In the genomic region with DNA sequence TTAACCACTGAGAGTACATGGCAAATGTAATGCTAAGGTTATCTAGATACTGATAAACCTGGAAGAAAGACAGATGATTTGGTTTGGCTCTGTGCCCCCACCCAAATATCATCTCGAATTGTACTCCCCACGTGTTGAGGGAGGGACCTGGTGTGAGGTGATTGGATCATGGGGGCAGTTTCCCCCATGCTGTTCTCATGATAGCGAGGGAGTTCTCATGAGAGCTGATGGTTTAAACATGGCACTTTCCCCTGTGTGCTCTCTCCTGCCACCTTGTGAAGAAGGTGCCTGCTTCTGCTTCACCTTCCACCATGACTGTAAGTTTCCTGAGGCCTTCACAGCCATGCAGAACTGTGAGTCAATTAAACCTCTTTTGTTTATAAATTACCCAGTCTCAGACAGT, we compare ENCODE assay signal across 10 cellular contexts. TPM values are rescaled to one million over a fixed set of nuclear protein-coding genes. Genes with fewer than 3 reads are reported as not detected.
DNase-seq lines count a peak whose midpoint lies in the region; TF ChIP-seq lines count a peak whose summit lies in the region.
"Had no signal": no experiment of that assay in that cellular context is flagged by ENCODE, and none has a peak within 500 bp of the region (broad histone marks: within the 10 kb centered on the region; RNA-seq: fewer than 3 reads in every experiment).

No MANE protein-coding gene starts in this region.

- no peaks in the 10 kb centered on the region for H3K27me3 ChIP-seq in sigmoid colon
- H3K27me3 ChIP-seq: heart left ventricle had no signal

- H3K27ac ChIP-seq in sigmoid colon = no peak overlapping the region
- H3K27ac ChIP-seq: heart left ventricle had no signal

- no peaks in the 10 kb centered on the region for H3K9me3 Mint-ChIP-seq in osteocyte (ENCODE audit: unreplicated experiment)

- H3K27ac Mint-ChIP-seq in osteocyte (ENCODE audit: unreplicated experiment) = no peak overlapping the region

- peak; percentile 20 for TF ChIP-seq CTCF in cardiac fibroblast (IDR thresholded peaks at IDR 0.05; ENCODE audit: low read depth, low read length)
- TF ChIP-seq CTCF in osteocyte (IDR thresholded peaks at IDR 0.05) = peak; percentile 35
- no peak for TF ChIP-seq CTCF in sigmoid colon (IDR thresholded peaks at IDR 0.05)

- H3K9me3 ChIP-seq in sigmoid colon = no peaks in the 10 kb centered on the region
- H3K9me3 ChIP-seq: heart left ventricle had no signal

- H3K4me1 Mint-ChIP-seq in osteocyte (ENCODE audit: unreplicated experiment) = no peaks in the 10 kb centered on the region

- TF ChIP-seq POLR2A in sigmoid colon (IDR thresholded peaks at IDR 0.05) = no peak

- no peaks in the 10 kb centered on the region for H3K27me3 Mint-ChIP-seq in osteocyte (ENCODE audit: unreplicated experiment)

- H3K4me3 ChIP-seq in cardiac fibroblast (replicated peaks in 1 of 2; ENCODE audit: low read depth in 2 of 2, low read length in 2 of 2) = no peak overlapping the region
- H3K4me3 ChIP-seq in sigmoid colon = no peak overlapping the region
- H3K4me3 ChIP-seq: heart left ventricle had no signal

- H3K4me3 Mint-ChIP-seq in osteocyte (ENCODE audit: unreplicated experiment) = no peak overlapping the region

- no peak for TF ChIP-seq EP300 in sigmoid colon (IDR thresholded peaks at IDR 0.05)

- H3K36me3 Mint-ChIP-seq in osteocyte (ENCODE audit: unreplicated experiment) = no peaks in the 10 kb centered on the region

- 39 to 70% methylated on average over 3 of the region's 3 CpGs for whole genome bisulfite sequencing in sigmoid colon, 2 donors

- DNase-seq in SIG-M5 treated with dmso at 0.1 percent for 504 hours (lab: John Stamatoyannopoulos, UW; ENCODE audit: unreplicated experiment) (peak; percentile 10), SIG-M5 (lab: John Stamatoyannopoulos, UW) (no peak), NCI-H1092 treated with DMSO at 0.1 percent for 48 hours (lab: John Stamatoyannopoulos, UW) (peak; percentile 2), cardiac fibroblast (ENCODE audit: low read depth in 2 of 2) (peak; percentile 16 to 43), osteocyte (ENCODE audit: extremely low spot score, unreplicated experiment) (no peak), sigmoid colon (no peak), NCI-H1417 treated with DMSO at 0.1 percent for 48 hours (lab: John Stamatoyannopoulos, UW) (no peak)
- no peak for DNase-seq in activated naive CD4-positive, alpha-beta T cell (lab: John Stamatoyannopoulos, UW)
- DNase-seq: heart left ventricle, RPMI8226 had no signal

- intact Hi-C loops in sigmoid colon (cut with DNase I) = no loop called here

- H3K4me1 ChIP-seq in sigmoid colon = no peaks in the 10 kb centered on the region

- H3K36me3 ChIP-seq in sigmoid colon = no peaks in the 10 kb centered on the region
- H3K36me3 ChIP-seq: heart left ventricle had no signal

RNA-seq across cellular contexts. Expression of a gene that starts 14.2 kb away (rescaled TPM):
- total RNA-seq in osteocyte = 0.35 and 0.84 TPM in 2 replicates
- total RNA-seq in sigmoid colon = 1 to 10 TPM in 1 of 4 donors, under 1 TPM in 1, not detected in 2; 0.82 to 4.7 TPM
- under 1 TPM in 1 of 3 donors, not detected in 2; 0.19 TPM for polyA plus RNA-seq in sigmoid colon
- polyA plus RNA-seq: heart left ventricle had no signal

RNA-seq across cellular contexts. Expression of a gene that starts 32.0 kb away (rescaled TPM):
- total RNA-seq in osteocyte (1.9 and 2.2 TPM in 2 replicates), sigmoid colon (under 1 TPM; 0.16 to 0.55 (median 0.31) TPM)
- polyA plus RNA-seq in sigmoid colon = under 1 TPM in 2 of 3 donors, not detected in 1; 0.23 to 0.36 TPM

RNA-seq across cellular contexts. Expression of a gene that starts 32.2 kb away (rescaled TPM):
- total RNA-seq in osteocyte (10.0 and 10.9 TPM in 2 replicates), sigmoid colon (10 to 100 TPM; 13.6 to 15.3 (median 14.7) TPM)
- 1 to 10 TPM; 1.8 to 7.2 (median 3.7) TPM for polyA plus RNA-seq in sigmoid colon

RNA-seq across cellular contexts. Expression of a gene that starts 48.3 kb away (rescaled TPM):
- total RNA-seq in osteocyte = 23.7 and 29.3 TPM in 2 replicates
- 10 to 100 TPM; 18.0 to 24.3 (median 22.8) TPM for total RNA-seq in sigmoid colon
- polyA plus RNA-seq in sigmoid colon = 10 to 100 TPM; 12.0 to 14.6 (median 12.9) TPM

RNA-seq across cellular contexts. Expression of a gene that starts 48.8 kb away (rescaled TPM):
- total RNA-seq in osteocyte = 115 TPM in 2 replicates
- 100 to 1,000 TPM in 3 of 4 donors, 10 to 100 TPM in 1; 98.5 to 120 (median 104) TPM for total RNA-seq in sigmoid colon
- 100 to 1,000 TPM in 2 of 3 donors, 10 to 100 TPM in 1; 82.3 to 114 (median 100) TPM for polyA plus RNA-seq in sigmoid colon

Comparison
In these comparisons a context has a peak if more than half of its experiments do, and no peak if none do; other contexts are left out.
1. DNase-seq: peak in SIG-M5 treated with dmso at 0.1 percent for 504 hours (single experiment), NCI-H1092 treated with DMSO at 0.1 percent for 48 hours (single experiment) and cardiac fibroblast (2 of 2); none in SIG-M5 (single experiment), osteocyte (single experiment), sigmoid colon (single experiment), NCI-H1417 treated with DMSO at 0.1 percent for 48 hours (single experiment) and activated naive CD4-positive, alpha-beta T cell (0 of 4).
2. CTCF ChIP-seq: peak in cardiac fibroblast (single experiment) and osteocyte (single experiment); none in sigmoid colon (0 of 4).